In genomic region chr4:74166823-74167222, GRCh38 we compare ENCODE assay signal across 18 cellular contexts. TPM values are rescaled to one million over a fixed set of nuclear protein-coding genes. Genes with fewer than 3 reads are reported as not detected.
DNase-seq lines count a peak whose midpoint lies in the region; ATAC-seq, FAIRE-seq and TF ChIP-seq lines count a peak whose summit lies in the region.
"Had no signal": no experiment of that assay in that cellular context is flagged by ENCODE, and none has a peak within 500 bp of the region (broad histone marks: within the 10 kb centered on the region; RNA-seq: fewer than 3 reads in every experiment).

No MANE protein-coding gene starts in this region.

- TF ChIP-seq CTCF in DND-41 (IDR thresholded peaks at IDR 0.05; ENCODE audit: borderline replicate concordance, extremely low read depth, low read length, poor library complexity, severe bottlenecking): no peak
- no peak for TF ChIP-seq CTCF in GM12878 (IDR thresholded peaks at IDR 0.05 in 2 of 3, conservative IDR thresholded peaks at IDR 0.05 in 1 of 3; ENCODE audit: control insufficient read depth in 2 of 3, extremely low read depth in 1 of 3, insufficient read depth in 1 of 3, low read depth in 3 of 3, low read length in 3 of 3)
- no peak for TF ChIP-seq CTCF in hepatocyte (IDR thresholded peaks at IDR 0.05; ENCODE audit: poor library complexity)

- 100% methylated on average over 1 of the region's 1 CpG for WGBS in GM12878 (ENCODE audit: insufficient coverage, insufficient replicate concordance, low lambda C conversion rate, missing lambda C conversion rate)
- WGBS in hepatocyte (ENCODE audit: low lambda C conversion rate, missing lambda C conversion rate): 94% methylated on average over 1 of the region's 1 CpG

- H3K36me3 Mint-ChIP-seq in activated naive CD8-positive, alpha-beta T cell treated with anti-CD3 and anti-CD28 coated beads, Interleukin-2, amount 50 U/mL, for 24 hours (ENCODE audit: low read depth): peaks cover 22% of the 10 kb centered on the region
- peaks cover 20% of the 10 kb centered on the region for H3K36me3 Mint-ChIP-seq in activated naive CD8-positive, alpha-beta T cell treated with anti-CD3 and anti-CD28 coated beads for 36 hours
- H3K36me3 Mint-ChIP-seq in naive thymus-derived CD4-positive, alpha-beta T cell: peaks cover 0 to 13% (median 4%) of the 10 kb centered on the region in 5 donors

- H3K27me3 Mint-ChIP-seq in activated naive CD8-positive, alpha-beta T cell treated with anti-CD3 and anti-CD28 coated beads, Interleukin-2, amount 50 U/mL, for 24 hours: no peaks in the 10 kb centered on the region
- H3K27me3 Mint-ChIP-seq in activated naive CD8-positive, alpha-beta T cell treated with anti-CD3 and anti-CD28 coated beads for 36 hours: no peaks in the 10 kb centered on the region
- no peaks in the 10 kb centered on the region for H3K27me3 Mint-ChIP-seq in naive thymus-derived CD4-positive, alpha-beta T cell

- H2AFZ ChIP-seq in DND-41 (ENCODE audit: low read depth, low read length): no peak overlapping the region
- H2AFZ ChIP-seq in GM12878 (ENCODE audit: control insufficient read depth, low read depth, low read length): no peak overlapping the region
- no peak overlapping the region for H2AFZ ChIP-seq in hepatocyte
- H2AFZ ChIP-seq: GM23248 had no signal

- intact Hi-C loops in GM12878 (cut with micrococcal nuclease; ENCODE audit: unreplicated experiment): no loop called here
- intact Hi-C loops in naive thymus-derived CD4-positive, alpha-beta T cell (cut with micrococcal nuclease): no loop called here

- BruUV-seq in GM12878 (replicated peaks; lab: Mats Ljungman, UMichigan): no TSS peak

- no peak overlapping the region for H3K27ac Mint-ChIP-seq in activated naive CD8-positive, alpha-beta T cell treated with anti-CD3 and anti-CD28 coated beads, Interleukin-2, amount 50 U/mL, for 24 hours
- H3K27ac Mint-ChIP-seq in activated naive CD8-positive, alpha-beta T cell treated with anti-CD3 and anti-CD28 coated beads for 36 hours: no peak overlapping the region
- no peak overlapping the region for H3K27ac Mint-ChIP-seq in naive thymus-derived CD4-positive, alpha-beta T cell

- H3K9me2 ChIP-seq in hepatocyte (replicated peaks; ENCODE audit: insufficient read depth): no peaks in the 10 kb centered on the region

- H3K27me3 ChIP-seq in DND-41 (ENCODE audit: insufficient read depth, low read length, poor library complexity) (no peaks in the 10 kb centered on the region), GM12878 (replicated peaks in 1 of 2; ENCODE audit: control insufficient read depth in 2 of 2, insufficient read depth in 2 of 2, low read length in 1 of 2) (no peaks in the 10 kb centered on the region), hepatocyte (no peaks in the 10 kb centered on the region)
- no peaks in the 10 kb centered on the region for H3K27me3 ChIP-seq in naive thymus-derived CD4-positive, alpha-beta T cell (ENCODE audit: control insufficient read depth in 2 of 2, insufficient read depth in 2 of 2, low read length in 2 of 2)
- H3K27me3 ChIP-seq: SJCRH30 had no signal

- RAD21 ChIA-PET in GM12878 (lab: Charles Lee; ENCODE audit: unreplicated experiment): interaction anchor here (0.6 to 1.0 kb wide), 2 partner anchors 10 to 17 kb away, joined by 4 read pairs; no protein-coding TSS in a partner anchor

- TF ChIP-seq RAD21 in GM12878 (IDR thresholded peaks at IDR 0.05; ENCODE audit: insufficient read depth, low read depth, low read length): no peak

- H3K36me3 ChIP-seq in DND-41 (ENCODE audit: insufficient read depth, low read length) (peaks cover 17% of the 10 kb centered on the region; the same call in 1 of the 2 replicates), GM12878 (ENCODE audit: control insufficient read depth in 2 of 2, insufficient read depth in 2 of 2, low read length in 1 of 2) (no peaks in the 10 kb centered on the region; a peak in 1 of 4 replicates), hepatocyte (replicated peaks; ENCODE audit: insufficient read depth, low read depth) (no peaks in the 10 kb centered on the region)
- no peaks in the 10 kb centered on the region for H3K36me3 ChIP-seq in naive thymus-derived CD4-positive, alpha-beta T cell (ENCODE audit: control insufficient read depth in 2 of 3, insufficient read depth in 3 of 3, low read length in 3 of 3)

- H3K9ac ChIP-seq in DND-41 (ENCODE audit: low read depth, low read length) (no peak overlapping the region), GM12878 (ENCODE audit: control insufficient read depth, insufficient read depth, low read length) (no peak overlapping the region)
- H3K9ac ChIP-seq: GM23248 had no signal

- FAIRE-seq in GM12878 (lab: Jason Lieb, UNC): no peak

- H3K4me1 ChIP-seq in DND-41 (ENCODE audit: insufficient read depth, low read length): no peaks in the 10 kb centered on the region
- H3K4me1 ChIP-seq in GM12878 (ENCODE audit: control insufficient read depth, insufficient read depth, low read length): peaks cover 4% of the 10 kb centered on the region; the same call in 1 of the 2 replicates
- H3K4me1 ChIP-seq in naive thymus-derived CD4-positive, alpha-beta T cell (ENCODE audit: control insufficient read depth in 2 of 2, insufficient read depth in 2 of 2, low read length in 2 of 2): no peaks in the 10 kb centered on the region
- no peaks in the 10 kb centered on the region for H3K4me1 ChIP-seq in hepatocyte (ENCODE audit: insufficient read depth)

- no peak for TF ChIP-seq EP300 in GM12878 (IDR thresholded peaks at IDR 0.05; ENCODE audit: borderline replicate concordance in 1 of 2, control insufficient read depth in 1 of 2, low read depth in 2 of 2, low read length in 2 of 2)

- in situ Hi-C loops in GM12878 (cut with MboI): loop anchor here (25.0 kb wide), 1 partner anchor 1105 kb away; the partner anchor contains the start of gene COX18

- H3K79me2 ChIP-seq in DND-41 (ENCODE audit: insufficient read depth, low read length): peaks cover 2% of the 10 kb centered on the region; the same call in 1 of the 2 replicates
- no peaks in the 10 kb centered on the region; the same call in 1 of the 2 replicates for H3K79me2 ChIP-seq in GM12878 (ENCODE audit: control insufficient read depth, insufficient read depth, low read length)
- peaks cover 12% of the 10 kb centered on the region for H3K79me2 ChIP-seq in hepatocyte

- POLR2A ChIA-PET in GM12878 (lab: Charles Lee): no interaction called here
- POLR2A ChIA-PET in naive thymus-derived CD4-positive, alpha-beta T cell (lab: Charles Lee): no interaction called here

- H3K4me3 ChIP-seq in DND-41 (ENCODE audit: low read depth in 1 of 2, low read length in 2 of 2) (no peak overlapping the region), GM12878 (no peak overlapping the region), hepatocyte (no peak overlapping the region)
- no peak overlapping the region for H3K4me3 ChIP-seq in naive thymus-derived CD4-positive, alpha-beta T cell (ENCODE audit: low read length)
- H3K4me3 ChIP-seq: GM23248, SJCRH30 had no signal

- TF ChIP-seq POLR2A in GM12878 (IDR thresholded peaks at IDR 0.05; ENCODE audit: low read depth, low read length): no peak; the same call in 1 of the 2 replicates
- TF ChIP-seq POLR2A in GM18505 (IDR thresholded peaks at IDR 0.05; ENCODE audit: borderline replicate concordance, extremely low read depth, insufficient read depth, insufficient read length): no peak

- no peak overlapping the region for H3K27ac ChIP-seq in DND-41 (ENCODE audit: low read length)
- H3K27ac ChIP-seq in GM12878 (ENCODE audit: control insufficient read depth, insufficient read depth): no peak overlapping the region
- H3K27ac ChIP-seq in naive thymus-derived CD4-positive, alpha-beta T cell (ENCODE audit: low read depth, low read length): no peak overlapping the region
- no peak overlapping the region for H3K27ac ChIP-seq in hepatocyte
- H3K27ac ChIP-seq: GM23248, RWPE1, SJCRH30 had no signal

- peaks cover 4% of the 10 kb centered on the region for H3K9me3 Mint-ChIP-seq in activated naive CD8-positive, alpha-beta T cell treated with anti-CD3 and anti-CD28 coated beads, Interleukin-2, amount 50 U/mL, for 24 hours
- no peaks in the 10 kb centered on the region for H3K9me3 Mint-ChIP-seq in activated naive CD8-positive, alpha-beta T cell treated with anti-CD3 and anti-CD28 coated beads for 36 hours
- peaks cover 0 to 1% (median 0%) of the 10 kb centered on the region in 11 donors for H3K9me3 Mint-ChIP-seq in naive thymus-derived CD4-positive, alpha-beta T cell

- CTCF ChIA-PET in GM12878 (lab: Yijun Ruan, JAX): interaction anchor here (1.0 to 1.3 kb wide), 2 partner anchors 8 to 62 kb away, joined by 3 to 4 read pairs; no protein-coding TSS in a partner anchor
- CTCF ChIA-PET in naive thymus-derived CD4-positive, alpha-beta T cell (lab: Charles Lee): no interaction called here

- H3K4me1 Mint-ChIP-seq in activated naive CD8-positive, alpha-beta T cell treated with anti-CD3 and anti-CD28 coated beads, Interleukin-2, amount 50 U/mL, for 24 hours: peaks cover 14% of the 10 kb centered on the region
- H3K4me1 Mint-ChIP-seq in activated naive CD8-positive, alpha-beta T cell treated with anti-CD3 and anti-CD28 coated beads for 36 hours: peaks cover 18% of the 10 kb centered on the region
- H3K4me1 Mint-ChIP-seq in naive thymus-derived CD4-positive, alpha-beta T cell: peaks cover 0 to 6% (median 0%) of the 10 kb centered on the region in 7 donors

- H3K4me3 Mint-ChIP-seq in activated naive CD8-positive, alpha-beta T cell treated with anti-CD3 and anti-CD28 coated beads, Interleukin-2, amount 50 U/mL, for 24 hours: no peak overlapping the region
- no peak overlapping the region for H3K4me3 Mint-ChIP-seq in activated naive CD8-positive, alpha-beta T cell treated with anti-CD3 and anti-CD28 coated beads for 36 hours
- no peak overlapping the region for H3K4me3 Mint-ChIP-seq in naive thymus-derived CD4-positive, alpha-beta T cell
- H3K4me3 Mint-ChIP-seq: CD14-positive monocyte had no signal

- H4K20me1 ChIP-seq in DND-41 (ENCODE audit: insufficient read depth, low read length): peaks cover 4% of the 10 kb centered on the region; the same call in 1 of the 2 replicates
- H4K20me1 ChIP-seq in GM12878 (ENCODE audit: control insufficient read depth, insufficient read depth): no peaks in the 10 kb centered on the region
- no peaks in the 10 kb centered on the region for H4K20me1 ChIP-seq in hepatocyte (ENCODE audit: insufficient read depth, poor library complexity, severe bottlenecking)

- H3K9me3 ChIP-seq in DND-41 (ENCODE audit: insufficient read depth, low read length, severe bottlenecking): no peaks in the 10 kb centered on the region
- no peaks in the 10 kb centered on the region for H3K9me3 ChIP-seq in GM12878 (replicated peaks; ENCODE audit: control insufficient read depth, insufficient read depth, low read length)
- H3K9me3 ChIP-seq in naive thymus-derived CD4-positive, alpha-beta T cell (ENCODE audit: control insufficient read depth in 2 of 3, low read length in 3 of 3): no peaks in the 10 kb centered on the region
- H3K9me3 ChIP-seq in hepatocyte (ENCODE audit: low read depth): no peaks in the 10 kb centered on the region
- H3K9me3 ChIP-seq: SJCRH30 had no signal

- H3K4me2 ChIP-seq in DND-41 (ENCODE audit: insufficient read depth, low read length): no peak overlapping the region
- no peak overlapping the region for H3K4me2 ChIP-seq in GM12878 (ENCODE audit: control insufficient read depth, insufficient read depth)
- no peak overlapping the region for H3K4me2 ChIP-seq in hepatocyte

- SMC1A ChIA-PET in GM12878 (lab: Charles Lee; ENCODE audit: uncharacterized antibody, unreplicated experiment): interaction anchor here (1.1 to 1.8 kb wide), 5 partner anchors 8 to 153 kb away, joined by 3 to 5 read pairs (median 3); no protein-coding TSS in a partner anchor

- DNase-seq in activated naive CD8-positive, alpha-beta T cell treated with anti-CD3 and anti-CD28 coated beads, Interleukin-2, amount 50 U/mL, for 24 hours: no peak
- no peak for DNase-seq in activated naive CD8-positive, alpha-beta T cell treated with anti-CD3 and anti-CD28 coated beads for 36 hours
- DNase-seq in DND-41 (no peak), GM12878 (ENCODE audit: low read depth, low spot score) (no peak), hepatocyte (ENCODE audit: low spot score) (no peak)
- no peak for DNase-seq in naive thymus-derived CD4-positive, alpha-beta T cell
- DNase-seq: 8988T, GM23248, HCEC 1CT, KG1, NCI-H1694 treated with DMSO at 0.1 percent for 48 hours, NCI-H510A, PC-3, SJCRH30 had no signal

- peak; percentile 46 for ATAC-seq in activated naive CD8-positive, alpha-beta T cell treated with anti-CD3 and anti-CD28 coated beads, Interleukin-2, amount 50 U/mL, for 24 hours
- ATAC-seq in DND-41 (ENCODE audit: insufficient read depth, low read depth) (peak; percentile 18; the same call in 2 of the 3 replicates), GM12878 (no peak; the same call in 2 of the 3 replicates), GM18498 (IDR thresholded peaks at IDR 0.05; ENCODE audit: unreplicated experiment) (no peak), GM18505 (IDR thresholded peaks at IDR 0.05; ENCODE audit: unreplicated experiment) (no peak)
- peak; percentile 12 for ATAC-seq in naive thymus-derived CD4-positive, alpha-beta T cell

RNA-seq across cellular contexts. Expression of gene MTHFD2L, which starts 8.9 kb away (rescaled TPM):
- total RNA-seq in activated naive CD8-positive, alpha-beta T cell treated with anti-CD3 and anti-CD28 coated beads for 36 hours: 1 to 10 TPM; 8.2 to 8.3 TPM
- total RNA-seq in GM12878 (2013; cell fraction: nucleolus; rRNA removed): 88.9 and 97.8 TPM in 2 replicates
- total RNA-seq in GM12878 (2014; rRNA removed): 18.4 and 20.1 TPM in 2 replicates
- 14.4 and 19.8 TPM in 2 replicates for total RNA-seq in GM12878 (2014; rRNA removed; fragmentation: Illumina TruSeq; extraction: Trizol)
- 10.6 and 12.5 TPM in 2 replicates for total RNA-seq in GM12878 (2021)
- polyA plus RNA-seq in GM12878 (2011; ENCODE audit: low read depth): 4.9 TPM
- 16.3 and 24.4 TPM in 2 replicates for polyA plus RNA-seq in GM12878 (2011; rRNA removed)
- polyA plus RNA-seq in GM12878 (2011; cell fraction: cytosol; rRNA removed): 3.6 and 4.7 TPM in 2 replicates
- polyA plus RNA-seq in GM12878 (2011; cell fraction: nucleus; rRNA removed): 10.7 and 12.8 TPM in 2 replicates
- polyA plus RNA-seq in GM12878 (2012): 5.7 and 8.1 TPM in 2 replicates
- 8.8 and 10.3 TPM in 2 replicates for polyA plus RNA-seq in GM12878 (2014; fragmentation: Illumina TruSeq; extraction: Trizol)
- 10 to 100 TPM in 1 of 2 experiments, 1 to 10 TPM in 1; 4.8 to 11.5 TPM for polyA plus RNA-seq in GM12878 (2014; fragmentation: Nextera tagmentation; extraction: Ambion mirVana)
- polyA plus RNA-seq in GM12878 (2014; rRNA removed): 11.2 and 14.4 TPM in 2 replicates
- polyA plus RNA-seq in GM12878 (2016; fragmentation: Nextera tagmentation; extraction: Ambion mirVana): 10 to 100 TPM; 20.4 to 25.4 TPM
- 12.6 and 17.6 TPM in 2 replicates for polyA minus RNA-seq in GM12878 (2011; rRNA and poly(A)+ RNA removed)
- 5.7 and 6.5 TPM in 2 replicates for polyA minus RNA-seq in GM12878 (2011; cell fraction: cytosol; rRNA and poly(A)+ RNA removed)
- polyA minus RNA-seq in GM12878 (2011; cell fraction: nucleus; rRNA and poly(A)+ RNA removed): 30.3 and 44.2 TPM in 2 replicates
- total RNA-seq in naive thymus-derived CD4-positive, alpha-beta T cell: 10 to 100 TPM in 4 of 5 experiments, 1 to 10 TPM in 1; 7.5 to 13.7 (median 10.4) TPM
- 1 to 10 TPM; 2.3 to 8.1 TPM for polyA plus RNA-seq in naive thymus-derived CD4-positive, alpha-beta T cell
- 29.4 and 32.0 TPM in 2 replicates for total RNA-seq in hepatocyte
- polyA plus RNA-seq in hepatocyte: 20.0 and 26.3 TPM in 2 replicates

Comparison
In these comparisons a context has a peak if more than half of its experiments do, and no peak if none do; other contexts are left out.
1. ATAC-seq: peak in activated naive CD8-positive, alpha-beta T cell treated with anti-CD3 and anti-CD28 coated beads, Interleukin-2, amount 50 U/mL, for 24 hours (single experiment), DND-41 (single experiment) and naive thymus-derived CD4-positive, alpha-beta T cell (single experiment); none in GM12878 (single experiment), GM18498 (single experiment) and GM18505 (single experiment).